ENCODE assay signal across 8 cellular contexts in the genomic region with DNA sequence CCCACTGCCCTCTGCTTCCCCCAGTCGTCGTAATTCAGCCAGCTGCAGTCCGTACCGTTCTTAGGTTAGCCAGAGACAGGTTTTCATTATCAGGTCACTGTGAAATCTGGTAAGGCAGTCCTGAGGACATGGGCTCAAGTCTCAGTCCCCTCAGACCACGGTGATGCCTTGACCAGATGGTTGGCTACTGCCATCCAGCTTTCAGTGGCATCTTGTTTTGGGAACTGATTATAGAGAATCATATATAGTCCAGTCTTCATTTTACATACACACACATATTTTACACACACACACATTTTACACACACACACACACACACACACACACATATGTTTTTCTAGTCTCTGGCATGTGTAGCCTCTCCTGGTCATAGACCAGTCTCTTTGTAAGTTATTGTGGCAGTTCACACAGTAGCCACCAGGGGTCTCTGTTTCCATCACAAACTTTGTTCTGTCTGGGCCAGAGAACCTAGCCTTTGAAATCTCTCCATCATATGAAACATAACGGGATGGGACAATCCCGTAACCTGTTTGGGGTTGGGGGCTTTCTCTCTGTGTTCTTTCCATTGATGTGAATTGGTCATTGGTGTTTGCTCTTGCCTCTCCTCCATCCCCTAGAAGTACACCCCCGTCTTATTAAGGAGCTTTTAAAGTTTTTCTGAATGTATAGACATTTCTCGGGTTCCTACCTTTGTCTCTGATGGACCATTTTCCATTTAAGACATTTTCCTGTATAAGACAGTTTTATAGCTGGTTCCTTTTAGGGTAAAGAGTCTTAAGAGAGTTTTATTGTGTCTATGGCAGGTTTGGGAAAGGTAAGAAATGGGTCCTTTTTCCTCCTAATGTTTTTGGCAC. TPM values are rescaled to one million over a fixed set of nuclear protein-coding genes. Genes with fewer than 3 reads are reported as not detected.
DNase-seq lines count a peak whose midpoint lies in the region; ATAC-seq lines count a peak whose summit lies in the region.

No MANE protein-coding gene starts in this region.

- DNase-seq in Daoy (ENCODE audit: low read depth) (peak; percentile 49), NCI-H69 (lab: John Stamatoyannopoulos, UW) (peak; percentile 77), dermis blood vessel endothelial cell (peak; percentile 88), medulla oblongata (ENCODE audit: extremely low spot score) (peak; percentile 84)
- DNase-seq in activated CD4-positive, alpha-beta T cell treated with anti-CD3 and anti-CD28 coated beads, Interleukin-2, amount 50 U/mL, for 4 hours = peak; percentile 75 to 81
- DNase-seq in stimulated activated CD8-positive, alpha-beta memory T cell treated with anti-CD3 and anti-CD28 coated beads, Interleukin-4, amount 100 ng/mL, for 24 hours (ENCODE audit: low read depth) = peak; percentile 60

- ATAC-seq in HG02884 (IDR thresholded peaks at IDR 0.05; ENCODE audit: unreplicated experiment) (peak; percentile 56), GM21367 (IDR thresholded peaks at IDR 0.05; ENCODE audit: unreplicated experiment) (no peak)

RNA-seq across cellular contexts. Expression of a gene that starts 8.4 kb away (rescaled TPM):
- total RNA-seq in Daoy (2014; rRNA removed; shearing (Covaris generic)) = 12.2 and 14.7 TPM in 2 replicates
- 23.3 and 33.9 TPM in 2 replicates for total RNA-seq in dermis blood vessel endothelial cell

RNA-seq across cellular contexts. Expression of a gene that starts 45.5 kb away (rescaled TPM):
- 0.69 and 1.5 TPM in 2 replicates for total RNA-seq in Daoy (2014; rRNA removed; shearing (Covaris generic))
- total RNA-seq in dermis blood vessel endothelial cell = 0.33 and 0.51 TPM in 2 replicates
